ENCODE assay signal across 10 cellular contexts in the genomic region with DNA sequence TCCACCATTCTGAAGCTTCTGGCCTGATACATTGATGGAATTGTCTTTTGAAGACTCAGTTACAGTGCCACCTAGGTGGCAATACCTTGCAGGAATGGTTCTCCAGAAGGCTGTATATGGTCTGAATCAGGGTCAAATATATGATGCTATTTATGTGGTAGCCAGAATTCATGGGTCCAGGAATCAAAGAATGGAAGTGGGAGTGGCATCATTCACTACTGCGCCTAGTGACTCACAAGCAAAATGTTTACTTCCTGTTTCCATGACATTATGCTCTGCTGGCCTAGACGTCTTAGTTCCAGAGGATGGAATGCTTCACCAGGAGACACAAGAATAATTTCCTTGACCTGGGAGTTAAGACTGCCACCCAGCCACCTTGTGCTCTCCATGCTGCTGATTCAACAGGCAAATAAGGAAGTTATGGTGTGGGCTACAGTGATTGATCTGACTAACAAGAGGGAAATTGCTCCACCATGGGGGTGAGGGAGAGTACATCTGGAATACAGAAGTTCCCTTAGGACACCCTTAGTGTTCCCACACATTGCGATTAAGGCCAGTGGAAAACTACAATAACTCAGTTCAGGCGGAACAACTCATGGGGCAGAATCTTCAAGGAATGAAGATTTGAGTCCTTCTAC.
A peak's percentile ranks its signal among the peaks of the same experiment; 100 is the strongest.
DNase-seq lines count a peak whose midpoint lies in the region; ATAC-seq and TF ChIP-seq lines count a peak whose summit lies in the region.
"Had no signal": no experiment of that assay in that cellular context is flagged by ENCODE, and none has a peak within 500 bp of the region (broad histone marks: within the 10 kb centered on the region; RNA-seq: fewer than 3 reads in every experiment).

No MANE protein-coding gene starts in this region.

- peaks cover 2% of the 10 kb centered on the region for H3K9me3 Mint-ChIP-seq in activated T-cell treated with anti-CD3 and anti-CD28 coated beads, Interleukin-2, amount 50 U/mL, for 24 hours

- H3K27ac Mint-ChIP-seq in activated T-cell treated with anti-CD3 and anti-CD28 coated beads, Interleukin-2, amount 50 U/mL, for 24 hours = no peak overlapping the region

- ATAC-seq in GM19397 (IDR thresholded peaks at IDR 0.05; ENCODE audit: unreplicated experiment) = no peak
- ATAC-seq in HG02885 (IDR thresholded peaks at IDR 0.05; ENCODE audit: poor library complexity, unreplicated experiment) = no peak

- TF ChIP-seq CTCF in GM06990 (IDR thresholded peaks at IDR 0.05; ENCODE audit: insufficient read depth, low read length, poor library complexity, severe bottlenecking) (peak; percentile 45), fibroblast of pulmonary artery (IDR thresholded peaks at IDR 0.05; ENCODE audit: low read length, missing control alignments) (peak; percentile 19)

- H3K4me1 Mint-ChIP-seq in activated T-cell treated with anti-CD3 and anti-CD28 coated beads, Interleukin-2, amount 50 U/mL, for 24 hours (ENCODE audit: low read depth) = peaks cover 31% of the 10 kb centered on the region

- no peaks in the 10 kb centered on the region for H3K27me3 Mint-ChIP-seq in activated T-cell treated with anti-CD3 and anti-CD28 coated beads, Interleukin-2, amount 50 U/mL, for 24 hours

- no peaks in the 10 kb centered on the region for H3K27me3 ChIP-seq in GM06990 (replicated peaks; ENCODE audit: control insufficient read depth, insufficient read depth, low read length)
- H3K27me3 ChIP-seq: transverse colon had no signal

- no peak overlapping the region for H3K4me3 Mint-ChIP-seq in activated T-cell treated with anti-CD3 and anti-CD28 coated beads, Interleukin-2, amount 50 U/mL, for 24 hours

- H3K36me3 ChIP-seq in GM06990 (ENCODE audit: control insufficient read depth, insufficient read depth, low read length) = no peaks in the 10 kb centered on the region
- H3K36me3 ChIP-seq: transverse colon had no signal

- peak; percentile 76 for DNase-seq in A172 (ENCODE audit: low spot score)
- no peak for DNase-seq in GM06990 (ENCODE audit: extremely low read depth, insufficient read length)
- peak; percentile 80 for DNase-seq in RPMI7951 (ENCODE audit: low read depth)
- peak; percentile 94 for DNase-seq in fibroblast of pulmonary artery (ENCODE audit: low read depth)
- DNase-seq in pons (ENCODE audit: low spot score) = no peak
- DNase-seq in activated T-cell treated with anti-CD3 and anti-CD28 coated beads, Interleukin-2, amount 50 U/mL, for 24 hours = no peak
- DNase-seq: transverse colon had no signal

- H3K4me3 ChIP-seq in GM06990 (replicated peaks; ENCODE audit: low read depth, low read length) (no peak overlapping the region), fibroblast of pulmonary artery (replicated peaks; ENCODE audit: low read depth, low read length) (no peak overlapping the region)
- H3K4me3 ChIP-seq: SK-N-MC, transverse colon had no signal

- H3K36me3 Mint-ChIP-seq in activated T-cell treated with anti-CD3 and anti-CD28 coated beads, Interleukin-2, amount 50 U/mL, for 24 hours (ENCODE audit: low read depth) = no peaks in the 10 kb centered on the region

Comparison
In these comparisons a context has a peak if more than half of its experiments do, and no peak if none do; other contexts are left out.
1. DNase-seq: peak in A172 (single experiment), RPMI7951 (single experiment) and fibroblast of pulmonary artery (single experiment); none in GM06990 (single experiment), pons (single experiment) and activated T-cell treated with anti-CD3 and anti-CD28 coated beads, Interleukin-2, amount 50 U/mL, for 24 hours (single experiment).